Comparison of ENCODE assay signal across 19 cellular contexts in genomic region chr22:48422900-48423480, GRCh38.
"Had no signal": no experiment of that assay in that cellular context is flagged by ENCODE, and none has a peak within 500 bp of the region (broad histone marks: within the 10 kb centered on the region; RNA-seq: fewer than 3 reads in every experiment).

No MANE protein-coding gene starts in this region.

- H3K27ac Mint-ChIP-seq: activated CD4-positive, alpha-beta memory T cell treated with anti-CD3 and anti-CD28 coated beads, Interleukin-2, amount 10 ng/mL, durations not matched to agents 7 days and 5 days; activated naive CD8-positive, alpha-beta T cell treated with anti-CD3 and anti-CD28 coated beads, Interleukin-2, amount 50 U/mL, for 24 hours; activated T-cell treated with anti-CD3 and anti-CD28 coated beads, Interleukin-2, amount 50 U/mL, for 72 hours; nephron progenitor cell; progenitor cell of endocrine pancreas had no signal

- H3K4me3 Mint-ChIP-seq: activated CD4-positive, alpha-beta memory T cell treated with anti-CD3 and anti-CD28 coated beads, Interleukin-2, amount 10 ng/mL, durations not matched to agents 7 days and 5 days; activated naive CD8-positive, alpha-beta T cell treated with anti-CD3 and anti-CD28 coated beads, Interleukin-2, amount 50 U/mL, for 24 hours; activated T-cell treated with anti-CD3 and anti-CD28 coated beads, Interleukin-2, amount 50 U/mL, for 72 hours; brain; nephron progenitor cell had no signal

- ATAC-seq: activated naive CD8-positive, alpha-beta T cell treated with anti-CD3 and anti-CD28 coated beads, Interleukin-2, amount 50 U/mL, for 24 hours; activated T-cell treated with anti-CD3 and anti-CD28 coated beads, Interleukin-2, amount 50 U/mL, for 72 hours had no signal

- H3K27me3 Mint-ChIP-seq: activated CD4-positive, alpha-beta memory T cell treated with anti-CD3 and anti-CD28 coated beads, Interleukin-2, amount 10 ng/mL, durations not matched to agents 7 days and 5 days had no signal

- DNase-seq: activated CD4-positive, alpha-beta memory T cell treated with anti-CD3 and anti-CD28 coated beads, Interleukin-2, amount 10 ng/mL, durations not matched to agents 7 days and 5 days; activated CD4-positive, alpha-beta T cell treated with anti-CD3 and anti-CD28 coated beads for 48 hours; activated gamma-delta T cell; activated naive CD4-positive, alpha-beta T cell treated with anti-CD3 and anti-CD28 coated beads, Interleukin-2, amount 50 U/mL, for 16 hours; activated naive CD8-positive, alpha-beta T cell treated with anti-CD3 and anti-CD28 coated beads, Interleukin-2, amount 50 U/mL, for 24 hours; activated T-cell treated with anti-CD3 and anti-CD28 coated beads, Interleukin-2, amount 50 U/mL, for 72 hours; anterior cingulate cortex; dermis blood vessel endothelial cell; effector CD8-positive, alpha-beta T cell; hippocampal formation; left ventricle myocardium inferior; nephron progenitor cell; occipital lobe; retina; spleen; stimulated activated CD4-positive, alpha-beta T cell treated with anti-CD3 and anti-CD28 coated beads, Interleukin-4, amount 100 ng/mL, for 24 hours; stimulated activated naive CD4-positive, alpha-beta T cell treated with Interleukin-2 at 50 U/mL for 16 hours had no signal

- H3K4me1 Mint-ChIP-seq: activated CD4-positive, alpha-beta memory T cell treated with anti-CD3 and anti-CD28 coated beads, Interleukin-2, amount 10 ng/mL, durations not matched to agents 7 days and 5 days; activated naive CD8-positive, alpha-beta T cell treated with anti-CD3 and anti-CD28 coated beads, Interleukin-2, amount 50 U/mL, for 24 hours had no signal

- H3K9me3 Mint-ChIP-seq: activated CD4-positive, alpha-beta memory T cell treated with anti-CD3 and anti-CD28 coated beads, Interleukin-2, amount 10 ng/mL, durations not matched to agents 7 days and 5 days; activated naive CD8-positive, alpha-beta T cell treated with anti-CD3 and anti-CD28 coated beads, Interleukin-2, amount 50 U/mL, for 24 hours; activated T-cell treated with anti-CD3 and anti-CD28 coated beads, Interleukin-2, amount 50 U/mL, for 72 hours; nephron progenitor cell had no signal

- H3K36me3 Mint-ChIP-seq: brain had no signal
